Comparison of ENCODE assay signal across 8 cellular contexts in the genomic region with DNA sequence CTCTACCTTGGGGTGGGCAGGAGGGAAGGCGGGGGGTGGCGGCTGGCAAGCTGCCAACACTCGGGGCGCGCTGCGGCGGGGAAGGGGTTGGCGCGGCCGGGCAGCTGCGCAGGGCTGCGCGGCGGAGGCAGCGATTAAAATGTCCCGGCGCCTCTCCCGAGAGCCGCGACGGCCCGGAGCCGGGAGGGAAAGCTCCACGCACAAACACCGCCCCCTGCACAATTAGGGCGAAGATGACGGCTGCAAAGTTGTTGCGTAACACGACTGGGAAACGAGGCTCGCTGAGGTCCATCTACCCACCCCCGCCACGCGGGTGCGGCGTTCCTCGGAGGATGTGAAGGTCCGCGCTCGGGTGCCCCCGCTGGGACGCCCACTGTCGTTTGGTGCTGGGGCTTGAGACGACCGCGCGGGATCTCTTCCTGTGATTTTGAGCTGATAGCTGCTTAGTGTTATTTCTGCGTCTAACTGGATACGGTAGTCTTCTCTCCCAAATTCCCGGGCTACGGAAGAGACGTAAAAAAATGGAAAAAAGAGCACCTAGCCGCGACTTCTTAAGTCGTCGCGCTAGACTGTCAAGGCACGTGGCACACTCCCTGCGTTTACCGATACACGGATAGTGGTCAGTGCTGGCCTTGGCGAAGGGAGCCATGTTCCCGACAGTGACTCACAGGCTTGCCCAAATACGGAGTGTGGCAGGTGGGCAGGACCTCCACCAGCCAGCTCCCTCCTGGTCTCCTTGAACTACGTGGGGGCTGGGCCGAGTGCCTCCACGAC. TPM values are rescaled to one million over a fixed set of nuclear protein-coding genes. Genes with fewer than 3 reads are reported as not detected.
A peak's percentile ranks its signal among the peaks of the same experiment; 100 is the strongest.
DNase-seq lines count a peak whose midpoint lies in the region; ATAC-seq and TF ChIP-seq lines count a peak whose summit lies in the region.

No MANE protein-coding gene starts in this region.

- WGBS in tibial nerve, 2 donors, result 1 to 6% methylated on average over 26 to 56 of the region's 67 CpGs

- H3K27me3 ChIP-seq in adipocyte (replicated peaks; ENCODE audit: control insufficient read depth, insufficient read depth, low read length), result no peaks in the 10 kb centered on the region
- H3K27me3 ChIP-seq in tibial nerve, result no peaks in the 10 kb centered on the region

- H3K4me3 ChIP-seq in adipocyte (ENCODE audit: low read length) (peak overlapping the region; percentile 90), tibial nerve (peak overlapping the region; percentile 69 to 100 (median 89))

- intact Hi-C loops in Right ventricle myocardium superior (cut with DNase I), result loop anchor here (5.0 kb wide), 2 partner anchors 387 to 507 kb away; no protein-coding TSS in a partner anchor

- TF ChIP-seq POLR2A in tibial nerve (IDR thresholded peaks at IDR 0.05), result peak; percentile 68 to 82

- ATAC-seq in HG03439 (IDR thresholded peaks at IDR 0.05; ENCODE audit: unreplicated experiment) (peak; percentile 10), Right ventricle myocardium superior (ENCODE audit: poor library complexity) (peak; percentile 73)

- peak; percentile 86 to 96 for TF ChIP-seq EP300 in tibial nerve (IDR thresholded peaks at IDR 0.05)

- peak overlapping the region; percentile 85 for H3K4me3 Mint-ChIP-seq in osteocyte (ENCODE audit: unreplicated experiment)

- H3K36me3 ChIP-seq in adipocyte (ENCODE audit: control insufficient read depth, insufficient read depth, low read length, severe bottlenecking) (no peaks in the 10 kb centered on the region), tibial nerve (no peaks in the 10 kb centered on the region)

- TF ChIP-seq CTCF in osteocyte (IDR thresholded peaks at IDR 0.05) (peak; percentile 29), tibial nerve (IDR thresholded peaks at IDR 0.05) (peak in 2 of 5 experiments; percentile 12 to 49)

- H3K4me1 Mint-ChIP-seq in osteocyte (ENCODE audit: unreplicated experiment), result peaks cover 29% of the 10 kb centered on the region

- H3K9ac ChIP-seq in adipocyte (ENCODE audit: low read length), result peak overlapping the region; percentile 98

- H3K9me3 ChIP-seq in adipocyte (ENCODE audit: control insufficient read depth, low read length) (no peaks in the 10 kb centered on the region), tibial nerve (no peaks in the 10 kb centered on the region)

- H3K4me1 ChIP-seq in adipocyte (ENCODE audit: control insufficient read depth, insufficient read depth, low read length) (peaks cover 61% of the 10 kb centered on the region), tibial nerve (peaks cover 0 to 28% (median 13%) of the 10 kb centered on the region in 4 donors)

- H3K27ac Mint-ChIP-seq in osteocyte (ENCODE audit: unreplicated experiment), result peak overlapping the region; percentile 91

- no peaks in the 10 kb centered on the region for H3K9me3 Mint-ChIP-seq in osteocyte (ENCODE audit: unreplicated experiment)

- H3K27me3 Mint-ChIP-seq in osteocyte (ENCODE audit: unreplicated experiment), result no peaks in the 10 kb centered on the region

- H3K36me3 Mint-ChIP-seq in osteocyte (ENCODE audit: unreplicated experiment), result no peaks in the 10 kb centered on the region

- DNase-seq in NCI-H345 (lab: John Stamatoyannopoulos, UW), result peak; percentile 51
- no peak for DNase-seq in NCI-H345 treated with DMSO at 0.1 percent for 48 hours (lab: John Stamatoyannopoulos, UW; ENCODE audit: unreplicated experiment)
- DNase-seq in SK-N-DZ (ENCODE audit: low spot score), result peak; percentile 19
- peak; percentile 98 for DNase-seq in adipocyte (ENCODE audit: low read depth)
- DNase-seq in Right ventricle myocardium superior, result peak; percentile 92
- DNase-seq in osteocyte (ENCODE audit: extremely low spot score, unreplicated experiment), result peak; percentile 87
- DNase-seq in tibial nerve (ENCODE audit: low spot score in 2 of 2), result peak; percentile 90 to 93

- peak overlapping the region; percentile 98 to 100 (median 100) for H3K27ac ChIP-seq in tibial nerve

RNA-seq across cellular contexts. Expression of gene NFIL3, which starts 1.0 kb away (rescaled TPM):
- 5.3 and 5.7 TPM in 2 replicates for polyA plus RNA-seq in SK-N-DZ (2014; cell fraction: cytosol; rRNA removed)
- polyA plus RNA-seq in SK-N-DZ (2014; cell fraction: nucleus; rRNA removed), result 4.6 and 8.0 TPM in 2 replicates
- total RNA-seq in Right ventricle myocardium superior (19.9 TPM), osteocyte (23.9 and 24.0 TPM in 2 replicates), tibial nerve (10 to 100 TPM; 53.3 to 65.1 (median 57.3) TPM)
